Comparison of ENCODE assay signal across 16 cellular contexts in genomic region chr12:95337176-95337575, GRCh38.
DNase-seq lines count a peak whose midpoint lies in the region; ATAC-seq and TF ChIP-seq lines count a peak whose summit lies in the region.
"Had no signal": no experiment of that assay in that cellular context is flagged by ENCODE, and none has a peak within 500 bp of the region (broad histone marks: within the 10 kb centered on the region; RNA-seq: fewer than 3 reads in every experiment).

No MANE protein-coding gene starts in this region.

- H3K9me3 ChIP-seq in fibroblast of lung (ENCODE audit: control insufficient read depth, insufficient read depth, low read depth, low read length) (no peaks in the 10 kb centered on the region), neural cell (ENCODE audit: low read length) (no peaks in the 10 kb centered on the region)
- H3K9me3 ChIP-seq: psoas muscle had no signal

- H3K27ac ChIP-seq in fibroblast of lung (ENCODE audit: insufficient read depth, low read length) = no peak overlapping the region
- peak overlapping the region; percentile 79 for H3K27ac ChIP-seq in neural cell (ENCODE audit: low read length)
- H3K27ac ChIP-seq in GM23338 (ENCODE audit: low read depth) = no peak overlapping the region
- H3K27ac ChIP-seq: WERI-Rb-1 had no signal

- no peak overlapping the region for H3K4me3 Mint-ChIP-seq in chondrocyte (ENCODE audit: unreplicated experiment)
- H3K4me3 Mint-ChIP-seq in GM23338 = no peak overlapping the region
- H3K4me3 Mint-ChIP-seq: activated naive CD8-positive, alpha-beta T cell treated with anti-CD3 and anti-CD28 coated beads, Interleukin-2, amount 50 U/mL, for 24 hours; immature natural killer cell; naive thymus-derived CD4-positive, alpha-beta T cell; stimulated activated memory B cell treated with anti-CD40 and anti-IgM and Interleukin-4, amounts not matched to agents 10 μg/mL and 1 μg/mL and 100 μg/mL, for 72 hours; T-helper 1 cell treated with Interleukin-12 subunit alpha and Interleukin-12 subunit beta and Interleukin-4 antibody, amounts not matched to agents 30 μg/mL and 1 μg/mL, for 36 hours had no signal

- H3K27me3 ChIP-seq in fibroblast of lung (ENCODE audit: control insufficient read depth, insufficient read depth, low read length) = no peaks in the 10 kb centered on the region
- H3K27me3 ChIP-seq in neural cell (ENCODE audit: insufficient read depth, low read depth, low read length) = no peaks in the 10 kb centered on the region
- no peaks in the 10 kb centered on the region for H3K27me3 ChIP-seq in GM23338 (ENCODE audit: insufficient read depth)

- H3K36me3 ChIP-seq in fibroblast of lung (ENCODE audit: control insufficient read depth, insufficient read depth, low read length) (no peaks in the 10 kb centered on the region), neural cell (ENCODE audit: insufficient read depth, low read length) (no peaks in the 10 kb centered on the region), GM23338 (ENCODE audit: insufficient read depth) (no peaks in the 10 kb centered on the region)
- H3K36me3 ChIP-seq: WERI-Rb-1 had no signal

- TF ChIP-seq CTCF in AG09319 (IDR thresholded peaks at IDR 0.05; ENCODE audit: low read depth, low read length) (no peak), fibroblast of lung (conservative IDR thresholded peaks at IDR 0.05 in 1 of 2, IDR thresholded peaks at IDR 0.05 in 1 of 2; ENCODE audit: low read depth in 1 of 2, low read length in 2 of 2) (no peak), neural cell (IDR thresholded peaks at IDR 0.05; ENCODE audit: poor library complexity, severe bottlenecking) (no peak), chondrocyte (IDR thresholded peaks at IDR 0.05) (no peak), GM23338 (conservative IDR thresholded peaks at IDR 0.05; ENCODE audit: low read depth in 2 of 2) (no peak)

- peaks cover 9% of the 10 kb centered on the region for H3K4me1 ChIP-seq in fibroblast of lung (ENCODE audit: control insufficient read depth, extremely low read depth, insufficient read depth, low read length)
- H3K4me1 ChIP-seq in GM23338 (ENCODE audit: insufficient read depth) = no peaks in the 10 kb centered on the region

- peaks cover 5% of the 10 kb centered on the region for H3K9me3 Mint-ChIP-seq in chondrocyte (ENCODE audit: low read depth)
- H3K9me3 Mint-ChIP-seq in GM23338 = no peaks in the 10 kb centered on the region; the same call in 2 of the 3 replicates
- H3K9me3 Mint-ChIP-seq: activated naive CD8-positive, alpha-beta T cell treated with anti-CD3 and anti-CD28 coated beads, Interleukin-2, amount 50 U/mL, for 24 hours; immature natural killer cell; stimulated activated memory B cell treated with anti-CD40 and anti-IgM and Interleukin-4, amounts not matched to agents 10 μg/mL and 1 μg/mL and 100 μg/mL, for 72 hours; T-helper 1 cell treated with Interleukin-12 subunit alpha and Interleukin-12 subunit beta and Interleukin-4 antibody, amounts not matched to agents 30 μg/mL and 1 μg/mL, for 36 hours had no signal

- no peaks in the 10 kb centered on the region for H3K27me3 Mint-ChIP-seq in chondrocyte (ENCODE audit: low read depth)
- peaks cover 2% of the 10 kb centered on the region for H3K27me3 Mint-ChIP-seq in GM23338 (ENCODE audit: insufficient read depth, low read depth, poor library complexity)
- H3K27me3 Mint-ChIP-seq: activated naive CD8-positive, alpha-beta T cell treated with anti-CD3 and anti-CD28 coated beads, Interleukin-2, amount 50 U/mL, for 24 hours; stimulated activated memory B cell treated with anti-CD40 and anti-IgM and Interleukin-4, amounts not matched to agents 10 μg/mL and 1 μg/mL and 100 μg/mL, for 72 hours had no signal

- ATAC-seq in GM23338 (no peak), GM19467 (IDR thresholded peaks at IDR 0.05; ENCODE audit: unreplicated experiment) (no peak), HG02798 (IDR thresholded peaks at IDR 0.05; ENCODE audit: poor library complexity, unreplicated experiment) (no peak)
- ATAC-seq: activated naive CD8-positive, alpha-beta T cell treated with anti-CD3 and anti-CD28 coated beads, Interleukin-2, amount 50 U/mL, for 24 hours; naive thymus-derived CD4-positive, alpha-beta T cell; stimulated activated memory B cell treated with anti-CD40 and anti-IgM and Interleukin-4, amounts not matched to agents 10 μg/mL and 1 μg/mL and 100 μg/mL, for 72 hours had no signal

- TF ChIP-seq EP300 in neural cell (conservative IDR thresholded peaks at IDR 0.05; ENCODE audit: poor library complexity, severe bottlenecking) = no peak

- H3K27ac Mint-ChIP-seq in chondrocyte (ENCODE audit: unreplicated experiment) (no peak overlapping the region), GM23338 (no peak overlapping the region)
- H3K27ac Mint-ChIP-seq: activated naive CD8-positive, alpha-beta T cell treated with anti-CD3 and anti-CD28 coated beads, Interleukin-2, amount 50 U/mL, for 24 hours; immature natural killer cell; stimulated activated memory B cell treated with anti-CD40 and anti-IgM and Interleukin-4, amounts not matched to agents 10 μg/mL and 1 μg/mL and 100 μg/mL, for 72 hours; T-helper 1 cell treated with Interleukin-12 subunit alpha and Interleukin-12 subunit beta and Interleukin-4 antibody, amounts not matched to agents 30 μg/mL and 1 μg/mL, for 36 hours had no signal

- H3K4me3 ChIP-seq in fibroblast of lung (replicated peaks in 1 of 4; ENCODE audit: control extremely low read depth in 1 of 4, insufficient read depth in 1 of 4, low read depth in 3 of 4, low read length in 4 of 4) (no peak overlapping the region), neural cell (ENCODE audit: low read length) (peak overlapping the region; percentile 29), GM23338 (no peak overlapping the region)

- DNase-seq in AG09319 (ENCODE audit: extremely low read depth, low read depth) (peak; percentile 79), NAMALWA (ENCODE audit: low spot score) (peak; percentile 54), fibroblast of lung (ENCODE audit: low read depth in 2 of 2) (peak; percentile 26 to 35), chondrocyte (ENCODE audit: low spot score) (no peak), GM23338 (ENCODE audit: low spot score) (no peak)
- DNase-seq: activated naive CD8-positive, alpha-beta T cell treated with anti-CD3 and anti-CD28 coated beads, Interleukin-2, amount 50 U/mL, for 24 hours; effector memory CD4-positive, alpha-beta T cell; immature natural killer cell; naive thymus-derived CD4-positive, alpha-beta T cell had no signal

- H3K4me1 Mint-ChIP-seq in chondrocyte (ENCODE audit: low read depth) = peaks cover 24% of the 10 kb centered on the region
- H3K4me1 Mint-ChIP-seq in GM23338 = peaks cover 16% of the 10 kb centered on the region
- H3K4me1 Mint-ChIP-seq: immature natural killer cell; stimulated activated memory B cell treated with anti-CD40 and anti-IgM and Interleukin-4, amounts not matched to agents 10 μg/mL and 1 μg/mL and 100 μg/mL, for 72 hours had no signal

- no peaks in the 10 kb centered on the region for H3K79me2 ChIP-seq in fibroblast of lung (ENCODE audit: control insufficient read depth, insufficient read depth, low read length)
- no peaks in the 10 kb centered on the region for H3K79me2 ChIP-seq in neural cell (replicated peaks; ENCODE audit: insufficient read depth, low read length)
- H3K79me2 ChIP-seq in GM23338 (replicated peaks; ENCODE audit: insufficient read depth) = no peaks in the 10 kb centered on the region

- H4K20me1 ChIP-seq in fibroblast of lung (ENCODE audit: control insufficient read depth, extremely low read depth, insufficient read depth, low read length) (no peaks in the 10 kb centered on the region), neural cell (ENCODE audit: insufficient read depth) (no peaks in the 10 kb centered on the region), GM23338 (replicated peaks; ENCODE audit: insufficient read depth) (no peaks in the 10 kb centered on the region)

- no peaks in the 10 kb centered on the region for H3K9me2 ChIP-seq in neural cell (ENCODE audit: insufficient read depth, low read length)
- H3K9me2 ChIP-seq in GM23338 (ENCODE audit: insufficient read depth) = no peaks in the 10 kb centered on the region

- H2AFZ ChIP-seq in fibroblast of lung (ENCODE audit: low read length) (no peak overlapping the region), neural cell (ENCODE audit: low read depth, low read length) (peak overlapping the region; percentile 41), GM23338 (no peak overlapping the region)

- no peaks in the 10 kb centered on the region for H3K36me3 Mint-ChIP-seq in chondrocyte (ENCODE audit: low read depth)
- no peaks in the 10 kb centered on the region for H3K36me3 Mint-ChIP-seq in GM23338 (ENCODE audit: low read depth)
- H3K36me3 Mint-ChIP-seq: immature natural killer cell; stimulated activated memory B cell treated with anti-CD40 and anti-IgM and Interleukin-4, amounts not matched to agents 10 μg/mL and 1 μg/mL and 100 μg/mL, for 72 hours had no signal

- H3K4me2 ChIP-seq in fibroblast of lung (ENCODE audit: extremely low read depth, insufficient read depth, low read length) (no peak overlapping the region), neural cell (ENCODE audit: low read length) (peak overlapping the region; percentile 13), GM23338 (no peak overlapping the region)

- H3K9ac ChIP-seq in fibroblast of lung (ENCODE audit: insufficient read depth, low read length) (no peak overlapping the region), neural cell (ENCODE audit: low read length) (peak overlapping the region; percentile 58)

- H3F3A ChIP-seq in neural cell (ENCODE audit: insufficient read depth, low read length, poor library complexity, severe bottlenecking) (no peaks in the 10 kb centered on the region), GM23338 (replicated peaks; ENCODE audit: low read depth) (peaks cover 6% of the 10 kb centered on the region; the same call in 1 of the 2 replicates)

- TF ChIP-seq RAD21 in neural cell (conservative IDR thresholded peaks at IDR 0.05) = no peak

TF ChIP-seq in neural cell, 6 proteins besides CTCF, POLR2A, EP300 and RAD21 (continues in another document):
- TF ChIP-seq EZH2 (IDR thresholded peaks at IDR 0.05; ENCODE audit: borderline replicate concordance, insufficient read depth, low read length, poor library complexity, severe bottlenecking) = no peak
- TF ChIP-seq POLR2AphosphoS5 (IDR thresholded peaks at IDR 0.05) = no peak
- no peak for TF ChIP-seq SMC3 (conservative IDR thresholded peaks at IDR 0.05; ENCODE audit: poor library complexity)

TF ChIP-seq in GM23338, 12 proteins besides CTCF, POLR2A, EP300 and RAD21 (continues in another document):
- TF ChIP-seq NANOG (IDR thresholded peaks at IDR 0.05; ENCODE audit: borderline replicate concordance) = no peak
- no peak for TF ChIP-seq ZNF114 (CRISPR knock-in tag; IDR thresholded peaks at IDR 0.05)
- no peak for TF ChIP-seq CREB1 (CRISPR knock-in tag; IDR thresholded peaks at IDR 0.05; ENCODE audit: low read depth)
- TF ChIP-seq STAT1 (IDR thresholded peaks at IDR 0.05; ENCODE audit: unreplicated experiment) = no peak
- no peak for TF ChIP-seq POLR2AphosphoS5 (IDR thresholded peaks at IDR 0.05; ENCODE audit: low read depth)

Comparison
In these comparisons a context has a peak if more than half of its experiments do, and no peak if none do; other contexts are left out.
1. DNase-seq: peak in AG09319 (single experiment), NAMALWA (single experiment) and fibroblast of lung (2 of 2); none in chondrocyte (single experiment) and GM23338 (single experiment).